In the genomic region with DNA sequence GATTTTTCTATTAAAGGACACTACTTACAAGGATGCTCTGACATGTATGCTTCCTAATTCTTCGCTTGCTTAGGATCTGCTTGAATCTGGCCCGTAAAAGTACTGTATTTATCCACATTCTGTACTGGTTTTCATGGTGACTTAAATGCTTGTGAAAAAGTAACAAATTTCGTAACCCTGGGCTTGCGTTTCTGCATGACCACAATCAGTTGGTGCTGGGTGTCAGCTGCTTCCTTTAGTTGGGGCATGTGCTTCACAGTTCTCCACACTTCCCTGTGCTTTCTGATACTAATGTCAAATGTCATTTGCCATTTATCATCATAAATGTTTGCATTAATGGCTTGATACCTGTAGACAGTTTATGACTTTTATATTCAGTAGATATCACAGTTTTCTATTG, we compare ENCODE assay signal across 12 cellular contexts.
DNase-seq lines count a peak whose midpoint lies in the region; ATAC-seq, FAIRE-seq and TF ChIP-seq lines count a peak whose summit lies in the region.
"Had no signal": no experiment of that assay in that cellular context is flagged by ENCODE, and none has a peak within 500 bp of the region (broad histone marks: within the 10 kb centered on the region; RNA-seq: fewer than 3 reads in every experiment).

No MANE protein-coding gene starts in this region.

- no peak overlapping the region for H3K4me3 Mint-ChIP-seq in dendritic cell treated with granulocyte-macrophage colony-stimulating factor and Interleukin-4, amounts not matched to agents 40 ng/mL and 50 ng/mL, for 4 days
- H3K4me3 Mint-ChIP-seq: B cell had no signal

- peaks cover 7% of the 10 kb centered on the region for H3K36me3 Mint-ChIP-seq in dendritic cell treated with granulocyte-macrophage colony-stimulating factor and Interleukin-4, amounts not matched to agents 40 ng/mL and 50 ng/mL, for 4 days (ENCODE audit: low read depth)

- peaks cover 20% of the 10 kb centered on the region for H3K4me1 Mint-ChIP-seq in dendritic cell treated with granulocyte-macrophage colony-stimulating factor and Interleukin-4, amounts not matched to agents 40 ng/mL and 50 ng/mL, for 4 days (ENCODE audit: low read depth)

- H3K4me1 ChIP-seq in MM.1S (ENCODE audit: low read length), result peaks cover 56% of the 10 kb centered on the region
- H3K4me1 ChIP-seq: body of pancreas, gastroesophageal sphincter had no signal

- TF ChIP-seq CTCF in D721Med (IDR thresholded peaks at IDR 0.05; ENCODE audit: insufficient read depth, missing control alignments), result no peak
- TF ChIP-seq CTCF in MM.1S (IDR thresholded peaks at IDR 0.05; ENCODE audit: low read length), result no peak

- H3K4me2 ChIP-seq in MM.1S (ENCODE audit: low read depth, low read length), result peak overlapping the region; percentile 27

- H3K27me3 ChIP-seq in MM.1S (replicated peaks; ENCODE audit: insufficient read depth, low read length), result no peaks in the 10 kb centered on the region
- H3K27me3 ChIP-seq: body of pancreas, gastroesophageal sphincter had no signal

- peak overlapping the region; percentile 67 for H3K27ac Mint-ChIP-seq in dendritic cell treated with granulocyte-macrophage colony-stimulating factor and Interleukin-4, amounts not matched to agents 40 ng/mL and 50 ng/mL, for 4 days
- H3K27ac Mint-ChIP-seq: B cell had no signal

- DNase-seq in D721Med (ENCODE audit: insufficient read length, low spot score) (no peak), MM.1S (peak; percentile 91), T-helper 1 cell (no peak), NCI-H146 (lab: John Stamatoyannopoulos, UW) (no peak)
- DNase-seq in activated CD8-positive, alpha-beta memory T cell treated with anti-CD3 and anti-CD28 coated beads, Interleukin-2, amount 50 U/mL, for 48 hours, result no peak
- DNase-seq: NCI-H1048 had no signal

- 0 out of 2 replicates have a peak, but pooled peaks cover 3% of the 10 kb centered on the region for H3K36me3 ChIP-seq in MM.1S (replicated peaks; ENCODE audit: insufficient read depth, low read length)
- H3K36me3 ChIP-seq: gastroesophageal sphincter had no signal

- no peaks in the 10 kb centered on the region for H3K9me3 ChIP-seq in MM.1S (replicated peaks; ENCODE audit: insufficient read depth, low read length)
- H3K9me3 ChIP-seq: body of pancreas, gastroesophageal sphincter had no signal

- peak; percentile 53 for ATAC-seq in HG02642 (IDR thresholded peaks at IDR 0.05; ENCODE audit: poor library complexity, unreplicated experiment)
- no peak for ATAC-seq in GM19328 (IDR thresholded peaks at IDR 0.05; ENCODE audit: unreplicated experiment)
- ATAC-seq: body of pancreas, gastroesophageal sphincter had no signal

- intact Hi-C loops in dendritic cell treated with granulocyte-macrophage colony-stimulating factor and Interleukin-4, amounts not matched to agents 40 ng/mL and 50 ng/mL, for 4 days (cut with micrococcal nuclease), result no loop called here

- H4K20me1 ChIP-seq in MM.1S (ENCODE audit: insufficient read depth, low read length), result no peaks in the 10 kb centered on the region

- H3K27ac ChIP-seq in MM.1S (ENCODE audit: low read length), result peak overlapping the region; percentile 58; the same call in 1 of the 2 replicates
- H3K27ac ChIP-seq: body of pancreas, gastroesophageal sphincter had no signal

- H3K9ac ChIP-seq in MM.1S (ENCODE audit: low read length), result no peak overlapping the region

- H3K27me3 Mint-ChIP-seq in dendritic cell treated with granulocyte-macrophage colony-stimulating factor and Interleukin-4, amounts not matched to agents 40 ng/mL and 50 ng/mL, for 4 days, result no peaks in the 10 kb centered on the region
- H3K27me3 Mint-ChIP-seq: B cell had no signal

- peaks cover 32% of the 10 kb centered on the region for H3F3A ChIP-seq in MM.1S (ENCODE audit: insufficient read depth, low read length)

- peak; percentile 6 for FAIRE-seq in D721Med (lab: Jason Lieb, UNC)

- no peaks in the 10 kb centered on the region for H3K9me3 Mint-ChIP-seq in dendritic cell treated with granulocyte-macrophage colony-stimulating factor and Interleukin-4, amounts not matched to agents 40 ng/mL and 50 ng/mL, for 4 days

- H3K79me2 ChIP-seq in MM.1S (ENCODE audit: low read length), result peaks cover 16% of the 10 kb centered on the region; the same call in 1 of the 2 replicates

- H3K4me3 ChIP-seq in MM.1S (ENCODE audit: low read length), result no peak overlapping the region
- H3K4me3 ChIP-seq: body of pancreas, gastroesophageal sphincter had no signal

- no peak overlapping the region for H2AFZ ChIP-seq in MM.1S (ENCODE audit: low read length)

- no peaks in the 10 kb centered on the region for H3K9me2 ChIP-seq in MM.1S (replicated peaks; ENCODE audit: insufficient read depth, low read length)
